In the genomic region with DNA sequence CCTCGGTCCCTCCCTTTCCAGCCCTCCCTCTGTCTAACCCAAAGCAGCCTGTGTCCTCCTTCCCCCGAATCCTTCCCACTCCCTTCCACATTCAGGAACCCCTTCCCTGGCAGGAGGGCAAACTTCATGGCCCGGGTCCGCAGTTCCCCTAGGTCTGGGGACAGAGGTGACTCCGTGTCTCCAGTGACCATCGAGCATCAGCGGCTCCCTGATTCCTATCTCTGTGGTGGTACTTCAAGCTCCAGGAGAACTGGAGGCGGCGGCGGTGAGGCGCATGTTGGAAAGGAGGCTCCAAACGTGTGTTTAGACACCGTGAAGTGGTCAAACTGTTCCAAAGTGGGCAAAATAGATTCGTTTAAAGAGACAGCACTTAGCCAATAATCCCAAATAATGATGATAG, we compare ENCODE assay signal across 21 cellular contexts.
"Had no signal": no experiment of that assay in that cellular context is flagged by ENCODE, and none has a peak within 500 bp of the region (broad histone marks: within the 10 kb centered on the region; RNA-seq: fewer than 3 reads in every experiment).

No MANE protein-coding gene starts in this region.

- H3K4me1 Mint-ChIP-seq: immature natural killer cell, memory B cell, mesothelial cell of epicardium had no signal

- H2AFZ ChIP-seq: hepatocyte had no signal

- H3K36me3 ChIP-seq: left lung, left ventricle myocardium inferior, lower lobe of right lung had no signal

- H3K4me3 Mint-ChIP-seq: immature natural killer cell, memory B cell, mesothelial cell of epicardium had no signal

- H3K36me3 Mint-ChIP-seq: immature natural killer cell, memory B cell, mesothelial cell of epicardium had no signal

- H3K9me3 Mint-ChIP-seq: memory B cell had no signal

- H3K4me1 ChIP-seq: left lung, left ventricle myocardium inferior, lower lobe of right lung had no signal

- H3K27me3 ChIP-seq: hepatocyte, left lung had no signal

- H3K27ac ChIP-seq: left lung, left ventricle myocardium inferior, lower lobe of right lung had no signal

- H3K27ac Mint-ChIP-seq: immature natural killer cell, memory B cell, mesothelial cell of epicardium had no signal

- H3K4me2 ChIP-seq: hepatocyte had no signal

- DNase-seq: hippocampal formation, hypothalamus, immature natural killer cell, kidney, kidney glomerular epithelial cell, left cardiac atrium, left colon, left lung, left ventricle myocardium inferior, left ventricle myocardium superior, lower lobe of right lung, mammary epithelial cell, mesenchymal stem cell, mesendoderm, midbrain, mucosa of descending colon had no signal

- H3K9me3 ChIP-seq: lower lobe of right lung, mucosa of descending colon had no signal

- ATAC-seq: left cardiac atrium, left colon, left lobe of liver, left lung, left ventricle myocardium superior, mucosa of descending colon had no signal

- H3K4me3 ChIP-seq: hepatocyte, left lung, left ventricle myocardium inferior, lower lobe of right lung, lung, mucosa of descending colon had no signal
